In genomic region chr9:132584616-132585560, GRCh38 we compare ENCODE assay signal across 1 cellular context.
TF ChIP-seq lines count a peak whose summit lies in the region.

No MANE protein-coding gene starts in this region.

TF ChIP-seq in H1, 55 proteins besides CTCF, POLR2A, EP300 and RAD21:
- TF ChIP-seq POU5F1 (IDR thresholded peaks at IDR 0.05; ENCODE audit: low read depth, low read length) (no peak), GTF2F1 (IDR thresholded peaks at IDR 0.05; ENCODE audit: borderline replicate concordance, low read depth, low read length) (no peak), CEBPB (IDR thresholded peaks at IDR 0.05; ENCODE audit: low read depth, low read length) (no peak), TEAD4 (IDR thresholded peaks at IDR 0.05; ENCODE audit: low read depth, low read length) (no peak), CREB1 (IDR thresholded peaks at IDR 0.05) (no peak), ATF2 (IDR thresholded peaks at IDR 0.05; ENCODE audit: low read length) (no peak), TBP (IDR thresholded peaks at IDR 0.05; ENCODE audit: low read depth, low read length) (no peak), MAX (IDR thresholded peaks at IDR 0.05) (no peak), NRF1 (IDR thresholded peaks at IDR 0.05; ENCODE audit: low read depth, low read length) (no peak), E2F6 (IDR thresholded peaks at IDR 0.05) (no peak), SIX5 (IDR thresholded peaks at IDR 0.05; ENCODE audit: low read depth, low read length) (no peak), SRF (IDR thresholded peaks at IDR 0.05; ENCODE audit: low read depth, low read length) (no peak), JUN (IDR thresholded peaks at IDR 0.05; ENCODE audit: low read depth, low read length) (no peak), CBX8 (IDR thresholded peaks at IDR 0.05; ENCODE audit: borderline replicate concordance, low read depth, low read length) (0 out of 2 replicates have a peak, but pooled peaks have one; percentile 52), RNF2 (IDR thresholded peaks at IDR 0.05; ENCODE audit: borderline replicate concordance, low read depth, low read length, missing control alignments, poor library complexity, severe bottlenecking) (peak; percentile 90), SUZ12 (IDR thresholded peaks at IDR 0.05; ENCODE audit: low read length) (no peak; the same call in 1 of the 2 replicates), SP4 (IDR thresholded peaks at IDR 0.05; ENCODE audit: low read length) (no peak)
